ENCODE assay signal across 13 cellular contexts in the genomic region with DNA sequence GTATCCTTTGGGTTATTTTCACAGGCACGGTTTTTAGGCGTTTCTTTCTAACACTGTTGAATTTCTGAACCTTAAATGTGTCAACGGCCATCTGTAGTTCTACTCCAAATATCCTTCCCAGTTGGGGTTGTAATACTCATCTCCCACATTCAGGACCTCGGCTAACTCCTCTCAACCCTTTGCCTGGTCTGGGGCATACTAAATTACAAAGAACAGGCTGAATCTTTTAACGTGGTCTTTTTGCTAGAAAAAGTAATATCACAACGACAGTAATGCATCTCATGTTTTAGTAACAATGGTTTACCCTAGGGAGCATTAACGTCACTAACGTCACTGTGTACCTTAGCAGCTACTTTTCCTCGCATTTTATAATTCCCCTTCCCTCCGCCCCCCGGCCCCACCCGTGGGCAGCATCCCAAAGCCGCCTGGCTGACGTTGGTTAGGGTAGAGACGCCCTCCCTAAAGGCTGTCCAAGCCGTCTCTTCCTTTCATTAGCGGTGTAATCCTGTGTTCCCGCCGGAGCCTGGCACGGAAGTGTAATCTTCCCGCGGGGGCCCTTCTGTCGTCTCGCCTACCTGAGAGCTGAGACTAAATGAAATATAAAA. TPM values are rescaled to one million over a fixed set of nuclear protein-coding genes. Genes with fewer than 3 reads are reported as not detected.
A peak's percentile ranks its signal among the peaks of the same experiment; 100 is the strongest.
DNase-seq lines count a peak whose midpoint lies in the region; ATAC-seq and TF ChIP-seq lines count a peak whose summit lies in the region.
"Had no signal": no experiment of that assay in that cellular context is flagged by ENCODE, and none has a peak within 500 bp of the region (broad histone marks: within the 10 kb centered on the region; RNA-seq: fewer than 3 reads in every experiment).

No MANE protein-coding gene starts in this region.

- H3K36me3 ChIP-seq in ES-I3 (ENCODE audit: insufficient read depth, low read length) = no peaks in the 10 kb centered on the region
- no peaks in the 10 kb centered on the region for H3K36me3 ChIP-seq in esophagus muscularis mucosa
- H3K36me3 ChIP-seq: SJCRH30 had no signal

- no peak for TF ChIP-seq CTCF in esophagus muscularis mucosa (IDR thresholded peaks at IDR 0.05)
- TF ChIP-seq CTCF in progenitor cell of endocrine pancreas (IDR thresholded peaks at IDR 0.05; ENCODE audit: unreplicated experiment) = no peak

- H3K36me3 Mint-ChIP-seq in progenitor cell of endocrine pancreas (ENCODE audit: insufficient read depth) = no peaks in the 10 kb centered on the region
- H3K36me3 Mint-ChIP-seq: activated naive CD8-positive, alpha-beta T cell treated with anti-CD3 and anti-CD28 coated beads, Interleukin-2, amount 10 ng/mL, durations not matched to agents 7 days and 5 days had no signal

- WGBS in esophagus muscularis mucosa = 5% methylated on average over 24 of the region's 24 CpGs

- H3K4me1 ChIP-seq in ES-I3 (ENCODE audit: insufficient read depth, low read length) (peaks cover 27% of the 10 kb centered on the region), esophagus muscularis mucosa (peaks cover 28 to 48% (median 36%) of the 10 kb centered on the region in 4 donors)
- H3K4me1 ChIP-seq: SJCRH30 had no signal

- peak overlapping the region; percentile 16 to 80 (median 76) for H3K27ac ChIP-seq in esophagus muscularis mucosa (replicated peaks in 1 of 4)
- H3K27ac ChIP-seq: SJCRH30 had no signal

- DNase-seq in NCI-H2029 treated with DMSO at 0.1 percent for 48 hours (lab: John Stamatoyannopoulos, UW) (peak; percentile 57), esophagus muscularis mucosa (ENCODE audit: extremely low spot score) (no peak), progenitor cell of endocrine pancreas (ENCODE audit: low spot score, unreplicated experiment) (no peak), T-helper 9 cell (no peak)
- DNase-seq: activated CD4-positive, alpha-beta T cell treated with anti-CD3 and anti-CD28 coated beads, Interleukin-2, amount 50 U/mL, for 4 hours; activated naive CD8-positive, alpha-beta T cell treated with anti-CD3 and anti-CD28 coated beads, Interleukin-2, amount 10 ng/mL, durations not matched to agents 7 days and 5 days; C1 segment of cervical spinal cord had no signal

- H3K27ac Mint-ChIP-seq in progenitor cell of endocrine pancreas = no peak overlapping the region
- H3K27ac Mint-ChIP-seq: activated naive CD8-positive, alpha-beta T cell treated with anti-CD3 and anti-CD28 coated beads, Interleukin-2, amount 10 ng/mL, durations not matched to agents 7 days and 5 days had no signal

- ATAC-seq in HG03196 (IDR thresholded peaks at IDR 0.05; ENCODE audit: unreplicated experiment) (no peak), GM18498 (IDR thresholded peaks at IDR 0.05; ENCODE audit: unreplicated experiment) (no peak), GM18907 (IDR thresholded peaks at IDR 0.05; ENCODE audit: unreplicated experiment) (no peak)
- ATAC-seq: HepG2 had no signal

- TF ChIP-seq EP300 in esophagus muscularis mucosa (IDR thresholded peaks at IDR 0.05) = no peak

- H3K27me3 Mint-ChIP-seq in progenitor cell of endocrine pancreas = peaks cover 43% of the 10 kb centered on the region

- no peak for TF ChIP-seq POLR2A in esophagus muscularis mucosa (IDR thresholded peaks at IDR 0.05; ENCODE audit: low read depth)

- peak overlapping the region; percentile 82 for H3K4me3 Mint-ChIP-seq in progenitor cell of endocrine pancreas (ENCODE audit: low read depth)
- H3K4me3 Mint-ChIP-seq: activated naive CD8-positive, alpha-beta T cell treated with anti-CD3 and anti-CD28 coated beads, Interleukin-2, amount 10 ng/mL, durations not matched to agents 7 days and 5 days had no signal

- peak overlapping the region; percentile 60 to 76 (median 62) for H3K4me3 ChIP-seq in esophagus muscularis mucosa
- H3K4me3 ChIP-seq: SJCRH30 had no signal

- H3K9me3 ChIP-seq in ES-I3 (ENCODE audit: control insufficient read depth, insufficient read depth, low read length) (no peaks in the 10 kb centered on the region), esophagus muscularis mucosa (no peaks in the 10 kb centered on the region)
- H3K9me3 ChIP-seq: SJCRH30 had no signal

- no peaks in the 10 kb centered on the region for H3K9me3 Mint-ChIP-seq in progenitor cell of endocrine pancreas (ENCODE audit: low read depth)
- H3K9me3 Mint-ChIP-seq: activated naive CD8-positive, alpha-beta T cell treated with anti-CD3 and anti-CD28 coated beads, Interleukin-2, amount 10 ng/mL, durations not matched to agents 7 days and 5 days had no signal

- intact Hi-C loops in esophagus muscularis mucosa (cut with DNase I) = loop anchor here (5.0 to 10.0 kb wide), 3 partner anchors 549 to 722 kb away; no protein-coding TSS in a partner anchor

- H3K4me1 Mint-ChIP-seq in progenitor cell of endocrine pancreas (ENCODE audit: low read depth) = peaks cover 20% of the 10 kb centered on the region

- H3K9ac ChIP-seq in ES-I3 (ENCODE audit: low read depth, low read length) = peak overlapping the region; percentile 80

- H3K27me3 ChIP-seq in esophagus muscularis mucosa = peaks cover 0 to 16% (median 0%) of the 10 kb centered on the region in 4 donors
- H3K27me3 ChIP-seq: SJCRH30 had no signal

RNA-seq across cellular contexts. Expression of a gene that starts 2.0 kb away (rescaled TPM):
- total RNA-seq in esophagus muscularis mucosa (10 to 100 TPM in 1 of 4 donors, 1 to 10 TPM in 3; 3.3 to 12.1 (median 7.2) TPM), progenitor cell of endocrine pancreas (2.4 and 3.1 TPM in 2 replicates)
- total RNA-seq: activated naive CD8-positive, alpha-beta T cell treated with anti-CD3 and anti-CD28 coated beads, Interleukin-2, amount 10 ng/mL, durations not matched to agents 7 days and 5 days; HepG2; SJCRH30 had no signal
